11 cellular contexts compared by ENCODE assay signal in genomic region chr13:19596086-19596485, GRCh38. TPM values are rescaled to one million over a fixed set of nuclear protein-coding genes. Genes with fewer than 3 reads are reported as not detected.
"Had no signal": no experiment of that assay in that cellular context is flagged by ENCODE, and none has a peak within 500 bp of the region (broad histone marks: within the 10 kb centered on the region; RNA-seq: fewer than 3 reads in every experiment).

No MANE protein-coding gene starts in this region.

- H3K4me3 ChIP-seq: GM23248, GM23338, HAP-1 had no signal

- H3K9me3 ChIP-seq: HAP-1 had no signal

- FAIRE-seq: H1, H54 had no signal

- DNase-seq: GM23248, GOT3, H7, H9, HCEC 1CT, HFFc6 had no signal

- H3K9me3 Mint-ChIP-seq: HFFc6 had no signal

- H3K4me2 ChIP-seq: GM23338 had no signal

- H3K27ac ChIP-seq: GM23248 had no signal

- H2AFZ ChIP-seq: GM23248, GM23338 had no signal

- H3K4me3 Mint-ChIP-seq: GM23338, H9 had no signal

- H3K4me1 Mint-ChIP-seq: GM23338 had no signal

- H3K36me3 ChIP-seq: HAP-1 had no signal

- H3K9ac ChIP-seq: GM23248 had no signal

- ATAC-seq: GM23338 had no signal

- H3K27ac Mint-ChIP-seq: GM23338, H9 had no signal

RNA-seq across cellular contexts. Expression of gene TPTE2, which starts 34.8 kb away (rescaled TPM):
- total RNA-seq: GM23248, GM23338, H1, H4, H7, H9 had no signal
- polyA plus RNA-seq: GM23248, GM23338, H1 had no signal
